In genomic region chr18:2657788-2658458, GRCh38 we compare ENCODE assay signal across 8 cellular contexts. TPM values are rescaled to one million over a fixed set of nuclear protein-coding genes. Genes with fewer than 3 reads are reported as not detected.
A peak's percentile ranks its signal among the peaks of the same experiment; 100 is the strongest.
DNase-seq lines count a peak whose midpoint lies in the region; ATAC-seq, FAIRE-seq and TF ChIP-seq lines count a peak whose summit lies in the region.

No MANE protein-coding gene starts in this region.

- FAIRE-seq in GM18507 (lab: Jason Lieb, UNC): peak; percentile 71

- TF ChIP-seq CTCF in ovary (IDR thresholded peaks at IDR 0.05): no peak

- WGBS in ovary, 3 donors: 27 to 42% (median 30%) methylated on average over 12 of the region's 12 CpGs

- no peak for ATAC-seq in GM21619 (IDR thresholded peaks at IDR 0.05; ENCODE audit: unreplicated experiment)
- no peak for ATAC-seq in HG03457 (IDR thresholded peaks at IDR 0.05; ENCODE audit: unreplicated experiment)

- H3K27ac ChIP-seq in ovary: no peak overlapping the region

- no peaks in the 10 kb centered on the region for H3K36me3 ChIP-seq in ovary

- H3K27me3 ChIP-seq in ovary: no peaks in the 10 kb centered on the region

- DNase-seq in ACHN (peak; percentile 35), GM18507 (ENCODE audit: extremely low spot score, insufficient read length, low read depth) (no peak), SIG-M5 (lab: John Stamatoyannopoulos, UW) (peak; percentile 90), erythroblast (lab: John Stamatoyannopoulos, UW) (peak; percentile 69 to 80), ovary (no peak), HuH-7.5 (ENCODE audit: low spot score) (no peak)

- H3K4me1 ChIP-seq in ovary (ENCODE audit: insufficient read depth): peaks cover 7% of the 10 kb centered on the region

- H3K9me3 ChIP-seq in ovary: no peaks in the 10 kb centered on the region

- intact Hi-C loops in ovary (cut with DNase I): loop anchor here in 1 of 4 donors (5.0 to 10.0 kb wide), 2 partner anchors 83 to 354 kb away; partner anchors contain the start of genes LPIN2, METTL4 and NDC80

- no peak for TF ChIP-seq EP300 in ovary (IDR thresholded peaks at IDR 0.05)

- peak overlapping the region; percentile 96 for H3K4me3 ChIP-seq in ovary

- in situ Hi-C loops in ACHN (cut with HindIII; ENCODE audit: low pct_ligation_motif_present, low pct_unique_long_range_greater_than_20kb, low sequenced_read_pairs): no loop called here

- TF ChIP-seq POLR2A in erythroblast (IDR thresholded peaks at IDR 0.05; ENCODE audit: low read length) (peak; percentile 37), ovary (IDR thresholded peaks at IDR 0.05) (no peak)

RNA-seq across cellular contexts. Expression of gene SMCHD1, which starts 2.4 kb away (rescaled TPM):
- total RNA-seq in ovary: 10 to 100 TPM; 43.4 to 82.7 (median 58.1) TPM
- 10 to 100 TPM; 15.6 to 24.3 TPM for polyA plus RNA-seq in ovary

Comparison
In these comparisons a context has a peak if more than half of its experiments do, and no peak if none do; other contexts are left out.
1. DNase-seq: peak in ACHN (single experiment), SIG-M5 (single experiment) and erythroblast (2 of 2); none in GM18507 (single experiment), ovary (0 of 5) and HuH-7.5 (single experiment).